ENCODE assay signal across 1 cellular context in genomic region chr7:158143196-158144120, GRCh38.
TF ChIP-seq lines count a peak whose summit lies in the region.

No MANE protein-coding gene starts in this region.

TF ChIP-seq in HepG2, 621 proteins besides CTCF, POLR2A, EP300 and RAD21 (continued from another document and continues in another):
- TF ChIP-seq FUBP1 (CRISPR knock-in tag; IDR thresholded peaks at IDR 0.05; ENCODE audit: borderline replicate concordance) = no peak
- no peak for TF ChIP-seq RNF2 (conservative IDR thresholded peaks at IDR 0.05; ENCODE audit: low read depth)
- no peak for TF ChIP-seq ZNF564 (CRISPR knock-in tag; IDR thresholded peaks at IDR 0.05)
- peak; percentile 31; the same call in 1 of the 2 replicates for TF ChIP-seq RXRB (CRISPR knock-in tag; IDR thresholded peaks at IDR 0.05; ENCODE audit: borderline replicate concordance)
- TF ChIP-seq NR2F1 (CRISPR knock-in tag; IDR thresholded peaks at IDR 0.05) = no peak
- no peak for TF ChIP-seq XBP1 (CRISPR knock-in tag; IDR thresholded peaks at IDR 0.05)
- no peak for TF ChIP-seq AHDC1 (CRISPR knock-in tag; IDR thresholded peaks at IDR 0.05; ENCODE audit: borderline replicate concordance)
- TF ChIP-seq RNF219 (CRISPR knock-in tag; IDR thresholded peaks at IDR 0.05) = no peak
- TF ChIP-seq ELF1 (CRISPR knock-in tag; IDR thresholded peaks at IDR 0.05) = no peak
- TF ChIP-seq U2AF2 (IDR thresholded peaks at IDR 0.05; ENCODE audit: low read depth, low read length) = no peak
- TF ChIP-seq REST (IDR thresholded peaks at IDR 0.05; ENCODE audit: borderline replicate concordance in 1 of 2, low read depth in 1 of 2, low read length in 2 of 2) = peak in 1 of 2 experiments; percentile 28; a peak in 1 of 4 replicates
- 0 out of 2 replicates have a peak, but pooled peaks have one; percentile 31 for TF ChIP-seq ZHX1 (CRISPR knock-in tag; IDR thresholded peaks at IDR 0.05; ENCODE audit: low read depth)
- TF ChIP-seq SOX13 (IDR thresholded peaks at IDR 0.05) = peak; percentile 75
- TF ChIP-seq SOX13 (CRISPR knock-in tag; conservative IDR thresholded peaks at IDR 0.05 in 1 of 2, IDR thresholded peaks at IDR 0.05 in 1 of 2) = peak in 1 of 2 experiments; percentile 84; a peak in 2 of 4 replicates
- TF ChIP-seq ZFP41 (CRISPR knock-in tag; IDR thresholded peaks at IDR 0.05; ENCODE audit: borderline replicate concordance) = no peak
- TF ChIP-seq ZNF780A (CRISPR knock-in tag; IDR thresholded peaks at IDR 0.05) = no peak
- TF ChIP-seq AKAP8 (CRISPR knock-in tag; IDR thresholded peaks at IDR 0.05) = no peak
- peak; percentile 62 for TF ChIP-seq GATAD2A (CRISPR knock-in tag; IDR thresholded peaks at IDR 0.05)
- TF ChIP-seq FOXP4 (CRISPR knock-in tag; IDR thresholded peaks at IDR 0.05) = no peak
- TF ChIP-seq CEBPZ (IDR thresholded peaks at IDR 0.05; ENCODE audit: low read length) = no peak
- no peak for TF ChIP-seq BHLHE40 (IDR thresholded peaks at IDR 0.05; ENCODE audit: low read length)
- TF ChIP-seq ZNF609 (CRISPR knock-in tag; IDR thresholded peaks at IDR 0.05; ENCODE audit: borderline replicate concordance) = no peak
- TF ChIP-seq ZNF431 (CRISPR knock-in tag; IDR thresholded peaks at IDR 0.05; ENCODE audit: borderline replicate concordance, low read depth) = no peak
